Comparison of ENCODE assay signal across 1 cellular context in the genomic region with DNA sequence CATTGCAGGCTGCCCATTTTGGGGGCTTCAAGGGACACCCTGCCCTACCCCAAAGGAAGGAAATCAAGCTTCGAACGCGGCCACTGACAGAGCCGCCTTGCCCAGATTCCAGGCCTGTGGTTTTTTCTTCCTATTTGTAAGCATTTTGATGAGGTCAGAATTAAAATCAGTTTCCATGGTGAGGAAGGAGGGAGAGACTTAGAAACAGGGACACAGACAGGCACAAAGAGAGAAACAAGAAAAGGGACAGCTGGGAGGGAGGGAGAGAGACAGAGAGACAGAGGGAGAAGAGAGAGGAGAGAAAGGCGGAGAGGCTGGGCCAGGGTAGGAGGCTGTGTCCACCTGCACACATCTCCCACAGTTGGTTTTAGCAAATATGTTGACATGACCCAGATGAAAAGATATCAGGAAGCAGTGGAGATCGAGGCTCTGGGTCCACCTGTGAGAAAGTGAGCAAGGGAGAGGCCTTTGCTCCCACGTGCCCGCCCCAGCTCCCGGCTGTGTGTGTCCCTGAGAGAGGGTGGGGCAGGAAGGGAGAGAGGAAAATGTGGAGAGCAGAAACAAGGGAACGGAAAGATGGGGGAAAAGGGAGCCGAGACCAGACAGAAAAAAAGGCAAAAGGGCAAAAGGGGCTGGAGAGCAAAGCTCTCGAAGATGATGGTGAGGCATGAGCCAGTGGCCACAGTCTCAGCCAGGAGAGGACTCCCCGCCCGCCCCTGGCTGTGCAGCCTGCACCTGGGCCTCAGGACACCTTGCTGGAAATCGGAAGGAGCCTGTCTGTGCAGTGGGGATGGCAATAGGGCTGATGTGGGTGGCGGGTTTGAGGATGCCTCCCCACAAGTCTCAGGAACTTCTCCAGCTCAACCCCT.
TF ChIP-seq lines count a peak whose summit lies in the region.

No MANE protein-coding gene starts in this region.

TF ChIP-seq in HepG2, 621 proteins besides CTCF, POLR2A, EP300 and RAD21 (continued from another document and continues in another):
- TF ChIP-seq TCF7L2 (IDR thresholded peaks at IDR 0.05; ENCODE audit: low read depth, low read length) (no peak), MEIS1 (CRISPR knock-in tag; IDR thresholded peaks at IDR 0.05; ENCODE audit: borderline replicate concordance) (no peak), ZNF432 (CRISPR knock-in tag; IDR thresholded peaks at IDR 0.05; ENCODE audit: borderline replicate concordance) (no peak), ZNF891 (CRISPR knock-in tag; IDR thresholded peaks at IDR 0.05) (no peak), KLF6 (CRISPR knock-in tag; IDR thresholded peaks at IDR 0.05) (no peak), ZSCAN29 (CRISPR knock-in tag; conservative IDR thresholded peaks at IDR 0.05) (no peak), BHLHE40 (IDR thresholded peaks at IDR 0.05; ENCODE audit: low read length) (0 out of 2 replicates have a peak, but pooled peaks have one; percentile 19), ZNF3 (CRISPR knock-in tag; IDR thresholded peaks at IDR 0.05) (no peak), ZSCAN30 (CRISPR knock-in tag; IDR thresholded peaks at IDR 0.05) (no peak), SIN3B (IDR thresholded peaks at IDR 0.05; ENCODE audit: low read length) (no peak), SKI (IDR thresholded peaks at IDR 0.05; ENCODE audit: partially characterized antibody) (no peak), ATM (IDR thresholded peaks at IDR 0.05; ENCODE audit: borderline replicate concordance) (no peak), KLF13 (CRISPR knock-in tag; IDR thresholded peaks at IDR 0.05) (no peak), NR1H2 (CRISPR knock-in tag; IDR thresholded peaks at IDR 0.05; ENCODE audit: borderline replicate concordance, low read depth) (no peak), TBX3 (IDR thresholded peaks at IDR 0.05; ENCODE audit: borderline replicate concordance) (no peak), MIXL1 (CRISPR knock-in tag; IDR thresholded peaks at IDR 0.05) (no peak), ZMYM3 (CRISPR knock-in tag; IDR thresholded peaks at IDR 0.05) (no peak; the same call in 1 of the 2 replicates), ZNF558 (CRISPR knock-in tag; IDR thresholded peaks at IDR 0.05; ENCODE audit: borderline replicate concordance) (no peak), MTA1 (CRISPR knock-in tag; IDR thresholded peaks at IDR 0.05; ENCODE audit: borderline replicate concordance) (0 out of 2 replicates have a peak, but pooled peaks have one; percentile 25), SCMH1 (CRISPR knock-in tag; IDR thresholded peaks at IDR 0.05; ENCODE audit: borderline replicate concordance) (no peak), MBNL3 (CRISPR knock-in tag; conservative IDR thresholded peaks at IDR 0.05) (no peak), KMT2B (CRISPR knock-in tag; IDR thresholded peaks at IDR 0.05) (no peak), RELA (CRISPR knock-in tag; IDR thresholded peaks at IDR 0.05) (no peak), ZNF556 (CRISPR knock-in tag; IDR thresholded peaks at IDR 0.05; ENCODE audit: borderline replicate concordance) (no peak; the same call in 1 of the 2 replicates), ZNF598 (CRISPR knock-in tag; IDR thresholded peaks at IDR 0.05; ENCODE audit: borderline replicate concordance) (no peak), TGIF2 (CRISPR knock-in tag; IDR thresholded peaks at IDR 0.05) (no peak), NFYB (CRISPR knock-in tag; IDR thresholded peaks at IDR 0.05) (no peak), ZNF101 (CRISPR knock-in tag; IDR thresholded peaks at IDR 0.05; ENCODE audit: borderline replicate concordance, low read depth) (no peak), PHF21A (CRISPR knock-in tag; IDR thresholded peaks at IDR 0.05) (no peak)
- TF ChIP-seq, protein P1, sequence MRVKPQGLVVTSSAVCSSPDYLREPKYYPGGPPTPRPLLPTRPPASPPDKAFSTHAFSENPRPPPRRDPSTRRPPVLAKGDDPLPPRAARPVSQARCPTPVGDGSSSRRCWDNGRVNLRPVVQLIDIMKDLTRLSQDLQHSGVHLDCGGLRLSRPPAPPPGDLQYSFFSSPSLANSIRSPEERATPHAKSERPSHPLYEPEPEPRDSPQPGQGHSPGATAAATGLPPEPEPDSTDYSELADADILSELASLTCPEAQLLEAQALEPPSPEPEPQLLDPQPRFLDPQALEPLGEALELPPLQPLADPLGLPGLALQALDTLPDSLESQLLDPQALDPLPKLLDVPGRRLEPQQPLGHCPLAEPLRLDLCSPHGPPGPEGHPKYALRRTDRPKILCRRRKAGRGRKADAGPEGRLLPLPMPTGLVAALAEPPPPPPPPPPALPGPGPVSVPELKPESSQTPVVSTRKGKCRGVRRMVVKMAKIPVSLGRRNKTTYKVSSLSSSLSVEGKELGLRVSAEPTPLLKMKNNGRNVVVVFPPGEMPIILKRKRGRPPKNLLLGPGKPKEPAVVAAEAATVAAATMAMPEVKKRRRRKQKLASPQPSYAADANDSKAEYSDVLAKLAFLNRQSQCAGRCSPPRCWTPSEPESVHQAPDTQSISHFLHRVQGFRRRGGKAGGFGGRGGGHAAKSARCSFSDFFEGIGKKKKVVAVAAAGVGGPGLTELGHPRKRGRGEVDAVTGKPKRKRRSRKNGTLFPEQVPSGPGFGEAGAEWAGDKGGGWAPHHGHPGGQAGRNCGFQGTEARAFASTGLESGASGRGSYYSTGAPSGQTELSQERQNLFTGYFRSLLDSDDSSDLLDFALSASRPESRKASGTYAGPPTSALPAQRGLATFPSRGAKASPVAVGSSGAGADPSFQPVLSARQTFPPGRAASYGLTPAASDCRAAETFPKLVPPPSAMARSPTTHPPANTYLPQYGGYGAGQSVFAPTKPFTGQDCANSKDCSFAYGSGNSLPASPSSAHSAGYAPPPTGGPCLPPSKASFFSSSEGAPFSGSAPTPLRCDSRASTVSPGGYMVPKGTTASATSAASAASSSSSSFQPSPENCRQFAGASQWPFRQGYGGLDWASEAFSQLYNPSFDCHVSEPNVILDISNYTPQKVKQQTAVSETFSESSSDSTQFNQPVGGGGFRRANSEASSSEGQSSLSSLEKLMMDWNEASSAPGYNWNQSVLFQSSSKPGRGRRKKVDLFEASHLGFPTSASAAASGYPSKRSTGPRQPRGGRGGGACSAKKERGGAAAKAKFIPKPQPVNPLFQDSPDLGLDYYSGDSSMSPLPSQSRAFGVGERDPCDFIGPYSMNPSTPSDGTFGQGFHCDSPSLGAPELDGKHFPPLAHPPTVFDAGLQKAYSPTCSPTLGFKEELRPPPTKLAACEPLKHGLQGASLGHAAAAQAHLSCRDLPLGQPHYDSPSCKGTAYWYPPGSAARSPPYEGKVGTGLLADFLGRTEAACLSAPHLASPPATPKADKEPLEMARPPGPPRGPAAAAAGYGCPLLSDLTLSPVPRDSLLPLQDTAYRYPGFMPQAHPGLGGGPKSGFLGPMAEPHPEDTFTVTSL (CRISPR knock-in tag; IDR thresholded peaks at IDR 0.05; ENCODE audit: borderline replicate concordance): no peak
- TF ChIP-seq, protein P2, sequence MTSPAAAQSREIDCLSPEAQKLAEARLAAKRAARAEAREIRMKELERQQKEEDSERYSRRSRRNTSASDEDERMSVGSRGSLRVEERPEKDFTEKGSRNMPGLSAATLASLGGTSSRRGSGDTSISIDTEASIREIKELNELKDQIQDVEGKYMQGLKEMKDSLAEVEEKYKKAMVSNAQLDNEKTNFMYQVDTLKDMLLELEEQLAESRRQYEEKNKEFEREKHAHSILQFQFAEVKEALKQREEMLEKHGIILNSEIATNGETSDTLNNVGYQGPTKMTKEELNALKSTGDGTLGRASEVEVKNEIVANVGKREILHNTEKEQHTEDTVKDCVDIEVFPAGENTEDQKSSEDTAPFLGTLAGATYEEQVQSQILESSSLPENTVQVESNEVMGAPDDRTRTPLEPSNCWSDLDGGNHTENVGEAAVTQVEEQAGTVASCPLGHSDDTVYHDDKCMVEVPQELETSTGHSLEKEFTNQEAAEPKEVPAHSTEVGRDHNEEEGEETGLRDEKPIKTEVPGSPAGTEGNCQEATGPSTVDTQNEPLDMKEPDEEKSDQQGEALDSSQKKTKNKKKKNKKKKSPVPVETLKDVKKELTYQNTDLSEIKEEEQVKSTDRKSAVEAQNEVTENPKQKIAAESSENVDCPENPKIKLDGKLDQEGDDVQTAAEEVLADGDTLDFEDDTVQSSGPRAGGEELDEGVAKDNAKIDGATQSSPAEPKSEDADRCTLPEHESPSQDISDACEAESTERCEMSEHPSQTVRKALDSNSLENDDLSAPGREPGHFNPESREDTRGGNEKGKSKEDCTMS (CRISPR knock-in tag; conservative IDR thresholded peaks at IDR 0.05): no peak
- TF ChIP-seq, protein P3, sequence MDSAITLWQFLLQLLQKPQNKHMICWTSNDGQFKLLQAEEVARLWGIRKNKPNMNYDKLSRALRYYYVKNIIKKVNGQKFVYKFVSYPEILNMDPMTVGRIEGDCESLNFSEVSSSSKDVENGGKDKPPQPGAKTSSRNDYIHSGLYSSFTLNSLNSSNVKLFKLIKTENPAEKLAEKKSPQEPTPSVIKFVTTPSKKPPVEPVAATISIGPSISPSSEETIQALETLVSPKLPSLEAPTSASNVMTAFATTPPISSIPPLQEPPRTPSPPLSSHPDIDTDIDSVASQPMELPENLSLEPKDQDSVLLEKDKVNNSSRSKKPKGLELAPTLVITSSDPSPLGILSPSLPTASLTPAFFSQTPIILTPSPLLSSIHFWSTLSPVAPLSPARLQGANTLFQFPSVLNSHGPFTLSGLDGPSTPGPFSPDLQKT (CRISPR knock-in tag; IDR thresholded peaks at IDR 0.05; ENCODE audit: borderline replicate concordance): no peak
- TF ChIP-seq, protein P4, sequence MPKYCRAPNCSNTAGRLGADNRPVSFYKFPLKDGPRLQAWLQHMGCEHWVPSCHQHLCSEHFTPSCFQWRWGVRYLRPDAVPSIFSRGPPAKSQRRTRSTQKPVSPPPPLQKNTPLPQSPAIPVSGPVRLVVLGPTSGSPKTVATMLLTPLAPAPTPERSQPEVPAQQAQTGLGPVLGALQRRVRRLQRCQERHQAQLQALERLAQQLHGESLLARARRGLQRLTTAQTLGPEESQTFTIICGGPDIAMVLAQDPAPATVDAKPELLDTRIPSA (CRISPR knock-in tag; IDR thresholded peaks at IDR 0.05; ENCODE audit: borderline replicate concordance): no peak
- TF ChIP-seq, protein P5, sequence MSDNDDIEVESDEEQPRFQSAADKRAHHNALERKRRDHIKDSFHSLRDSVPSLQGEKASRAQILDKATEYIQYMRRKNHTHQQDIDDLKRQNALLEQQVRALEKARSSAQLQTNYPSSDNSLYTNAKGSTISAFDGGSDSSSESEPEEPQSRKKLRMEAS (IDR thresholded peaks at IDR 0.05): peak; percentile 90
- TF ChIP-seq, protein P6, sequence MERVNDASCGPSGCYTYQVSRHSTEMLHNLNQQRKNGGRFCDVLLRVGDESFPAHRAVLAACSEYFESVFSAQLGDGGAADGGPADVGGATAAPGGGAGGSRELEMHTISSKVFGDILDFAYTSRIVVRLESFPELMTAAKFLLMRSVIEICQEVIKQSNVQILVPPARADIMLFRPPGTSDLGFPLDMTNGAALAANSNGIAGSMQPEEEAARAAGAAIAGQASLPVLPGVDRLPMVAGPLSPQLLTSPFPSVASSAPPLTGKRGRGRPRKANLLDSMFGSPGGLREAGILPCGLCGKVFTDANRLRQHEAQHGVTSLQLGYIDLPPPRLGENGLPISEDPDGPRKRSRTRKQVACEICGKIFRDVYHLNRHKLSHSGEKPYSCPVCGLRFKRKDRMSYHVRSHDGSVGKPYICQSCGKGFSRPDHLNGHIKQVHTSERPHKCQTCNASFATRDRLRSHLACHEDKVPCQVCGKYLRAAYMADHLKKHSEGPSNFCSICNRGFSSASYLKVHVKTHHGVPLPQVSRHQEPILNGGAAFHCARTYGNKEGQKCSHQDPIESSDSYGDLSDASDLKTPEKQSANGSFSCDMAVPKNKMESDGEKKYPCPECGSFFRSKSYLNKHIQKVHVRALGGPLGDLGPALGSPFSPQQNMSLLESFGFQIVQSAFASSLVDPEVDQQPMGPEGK (CRISPR knock-in tag; IDR thresholded peaks at IDR 0.05): peak; percentile 50; the same call in 1 of the 2 replicates
- TF ChIP-seq, protein P7, sequence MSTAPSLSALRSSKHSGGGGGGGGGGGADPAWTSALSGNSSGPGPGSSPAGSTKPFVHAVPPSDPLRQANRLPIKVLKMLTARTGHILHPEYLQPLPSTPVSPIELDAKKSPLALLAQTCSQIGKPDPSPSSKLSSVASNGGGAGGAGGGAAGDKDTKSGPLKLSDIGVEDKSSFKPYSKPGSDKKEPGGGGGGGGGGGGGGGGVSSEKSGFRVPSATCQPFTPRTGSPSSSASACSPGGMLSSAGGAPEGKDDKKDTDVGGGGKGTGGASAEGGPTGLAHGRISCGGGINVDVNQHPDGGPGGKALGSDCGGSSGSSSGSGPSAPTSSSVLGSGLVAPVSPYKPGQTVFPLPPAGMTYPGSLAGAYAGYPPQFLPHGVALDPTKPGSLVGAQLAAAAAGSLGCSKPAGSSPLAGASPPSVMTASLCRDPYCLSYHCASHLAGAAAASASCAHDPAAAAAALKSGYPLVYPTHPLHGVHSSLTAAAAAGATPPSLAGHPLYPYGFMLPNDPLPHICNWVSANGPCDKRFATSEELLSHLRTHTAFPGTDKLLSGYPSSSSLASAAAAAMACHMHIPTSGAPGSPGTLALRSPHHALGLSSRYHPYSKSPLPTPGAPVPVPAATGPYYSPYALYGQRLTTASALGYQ (CRISPR knock-in tag; IDR thresholded peaks at IDR 0.05): no peak
- TF ChIP-seq, protein P8, sequence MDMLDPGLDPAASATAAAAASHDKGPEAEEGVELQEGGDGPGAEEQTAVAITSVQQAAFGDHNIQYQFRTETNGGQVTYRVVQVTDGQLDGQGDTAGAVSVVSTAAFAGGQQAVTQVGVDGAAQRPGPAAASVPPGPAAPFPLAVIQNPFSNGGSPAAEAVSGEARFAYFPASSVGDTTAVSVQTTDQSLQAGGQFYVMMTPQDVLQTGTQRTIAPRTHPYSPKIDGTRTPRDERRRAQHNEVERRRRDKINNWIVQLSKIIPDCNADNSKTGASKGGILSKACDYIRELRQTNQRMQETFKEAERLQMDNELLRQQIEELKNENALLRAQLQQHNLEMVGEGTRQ (IDR thresholded peaks at IDR 0.05; ENCODE audit: low read depth, low read length): no peak
- TF ChIP-seq, protein P8 (CRISPR knock-in tag; IDR thresholded peaks at IDR 0.05; ENCODE audit: borderline replicate concordance): no peak
- TF ChIP-seq, protein P9, sequence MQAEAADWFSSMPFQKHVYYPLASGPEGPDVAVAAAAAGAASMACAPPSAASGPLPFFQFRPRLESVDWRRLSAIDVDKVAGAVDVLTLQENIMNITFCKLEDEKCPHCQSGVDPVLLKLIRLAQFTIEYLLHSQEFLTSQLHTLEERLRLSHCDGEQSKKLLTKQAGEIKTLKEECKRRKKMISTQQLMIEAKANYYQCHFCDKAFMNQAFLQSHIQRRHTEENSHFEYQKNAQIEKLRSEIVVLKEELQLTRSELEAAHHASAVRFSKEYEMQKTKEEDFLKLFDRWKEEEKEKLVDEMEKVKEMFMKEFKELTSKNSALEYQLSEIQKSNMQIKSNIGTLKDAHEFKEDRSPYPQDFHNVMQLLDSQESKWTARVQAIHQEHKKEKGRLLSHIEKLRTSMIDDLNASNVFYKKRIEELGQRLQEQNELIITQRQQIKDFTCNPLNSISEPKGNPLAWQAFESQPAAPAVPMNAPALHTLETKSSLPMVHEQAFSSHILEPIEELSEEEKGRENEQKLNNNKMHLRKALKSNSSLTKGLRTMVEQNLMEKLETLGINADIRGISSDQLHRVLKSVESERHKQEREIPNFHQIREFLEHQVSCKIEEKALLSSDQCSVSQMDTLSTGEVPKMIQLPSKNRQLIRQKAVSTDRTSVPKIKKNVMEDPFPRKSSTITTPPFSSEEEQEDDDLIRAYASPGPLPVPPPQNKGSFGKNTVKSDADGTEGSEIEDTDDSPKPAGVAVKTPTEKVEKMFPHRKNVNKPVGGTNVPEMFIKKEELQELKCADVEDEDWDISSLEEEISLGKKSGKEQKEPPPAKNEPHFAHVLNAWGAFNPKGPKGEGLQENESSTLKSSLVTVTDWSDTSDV (CRISPR knock-in tag; IDR thresholded peaks at IDR 0.05): no peak
